9 cellular contexts compared by ENCODE assay signal in genomic region chr4:24582235-24582863, GRCh38. TPM values are rescaled to one million over a fixed set of nuclear protein-coding genes. Genes with fewer than 3 reads are reported as not detected.
DNase-seq lines count a peak whose midpoint lies in the region; ATAC-seq lines count a peak whose summit lies in the region.
"Had no signal": no experiment of that assay in that cellular context is flagged by ENCODE, and none has a peak within 500 bp of the region (broad histone marks: within the 10 kb centered on the region; RNA-seq: fewer than 3 reads in every experiment).

No MANE protein-coding gene starts in this region.

- H3K4me1 ChIP-seq in iPS DF 6.9 (ENCODE audit: control insufficient read depth, insufficient read depth, low read length) (peaks cover 2% of the 10 kb centered on the region; the same call in 1 of the 2 replicates), subcutaneous abdominal adipose tissue (ENCODE audit: control insufficient read depth in 5 of 5, insufficient read depth in 5 of 5, low read length in 5 of 5) (peaks cover 2 to 38% (median 30%) of the 10 kb centered on the region in 5 donors)

- H3K4me1 Mint-ChIP-seq in T-helper 1 cell treated with Interleukin-12 subunit alpha and Interleukin-12 subunit beta and Interleukin-4 antibody, amounts not matched to agents 30 μg/mL and 1 μg/mL, for 36 hours (ENCODE audit: low read depth): peaks cover 40% of the 10 kb centered on the region
- peaks cover 37% of the 10 kb centered on the region for H3K4me1 Mint-ChIP-seq in activated T-helper 17 cell treated with anti-CD3 and anti-CD28 coated beads, Interleukin-2, amount 50 U/mL, for 72 hours

- no peaks in the 10 kb centered on the region for H3K27me3 Mint-ChIP-seq in T-helper 1 cell treated with Interleukin-12 subunit alpha and Interleukin-12 subunit beta and Interleukin-4 antibody, amounts not matched to agents 30 μg/mL and 1 μg/mL, for 36 hours (ENCODE audit: low read depth)
- no peaks in the 10 kb centered on the region for H3K27me3 Mint-ChIP-seq in activated T-helper 17 cell treated with anti-CD3 and anti-CD28 coated beads, Interleukin-2, amount 50 U/mL, for 72 hours

- H3K27ac Mint-ChIP-seq in T-helper 1 cell treated with Interleukin-12 subunit alpha and Interleukin-12 subunit beta and Interleukin-4 antibody, amounts not matched to agents 30 μg/mL and 1 μg/mL, for 36 hours: peak overlapping the region; percentile 98
- peak overlapping the region; percentile 93 for H3K27ac Mint-ChIP-seq in activated T-helper 17 cell treated with anti-CD3 and anti-CD28 coated beads, Interleukin-2, amount 50 U/mL, for 72 hours

- H3K4me3 Mint-ChIP-seq in T-helper 1 cell treated with Interleukin-12 subunit alpha and Interleukin-12 subunit beta and Interleukin-4 antibody, amounts not matched to agents 30 μg/mL and 1 μg/mL, for 36 hours: peak overlapping the region; percentile 100
- H3K4me3 Mint-ChIP-seq in activated T-helper 17 cell treated with anti-CD3 and anti-CD28 coated beads, Interleukin-2, amount 50 U/mL, for 72 hours: peak overlapping the region; percentile 89

- H3K36me3 ChIP-seq in iPS DF 6.9 (ENCODE audit: control insufficient read depth, insufficient read depth, low read length): no peaks in the 10 kb centered on the region
- peaks cover 0 to 2% (median 0%) of the 10 kb centered on the region in 5 donors for H3K36me3 ChIP-seq in subcutaneous abdominal adipose tissue (ENCODE audit: control insufficient read depth in 5 of 5, insufficient read depth in 5 of 5, low read length in 5 of 5)

- no peak overlapping the region for H3K27ac ChIP-seq in iPS DF 6.9 (ENCODE audit: low read length)
- H3K27ac ChIP-seq in subcutaneous abdominal adipose tissue (ENCODE audit: low read depth, low read length): peak overlapping the region; percentile 99

- no peak for ATAC-seq in activated T-helper 17 cell treated with anti-CD3 and anti-CD28 coated beads, Interleukin-2, amount 50 U/mL, for 72 hours (replicated peaks)
- ATAC-seq in HG03469 (IDR thresholded peaks at IDR 0.05; ENCODE audit: unreplicated experiment): no peak
- no peak for ATAC-seq in HG03520 (IDR thresholded peaks at IDR 0.05; ENCODE audit: unreplicated experiment)

- H3K4me3 ChIP-seq in iPS DF 6.9 (ENCODE audit: low read length): peak overlapping the region; percentile 43; the same call in 1 of the 2 replicates
- peak overlapping the region; percentile 91 to 99 (median 96) for H3K4me3 ChIP-seq in subcutaneous abdominal adipose tissue (ENCODE audit: low read depth in 1 of 5, low read length in 5 of 5)

- H3K9me3 ChIP-seq in iPS DF 6.9 (ENCODE audit: control insufficient read depth, insufficient read depth, low read length): no peaks in the 10 kb centered on the region
- no peaks in the 10 kb centered on the region for H3K9me3 ChIP-seq in subcutaneous abdominal adipose tissue (ENCODE audit: control insufficient read depth in 5 of 5, low read length in 5 of 5)

- H3K27me3 ChIP-seq in iPS DF 6.9 (ENCODE audit: control insufficient read depth, insufficient read depth, low read length) (no peaks in the 10 kb centered on the region), subcutaneous abdominal adipose tissue (ENCODE audit: control insufficient read depth in 5 of 5, insufficient read depth in 4 of 5, low read length in 5 of 5) (no peaks in the 10 kb centered on the region)

- WGBS in iPS DF 6.9 (ENCODE audit: insufficient coverage, insufficient read length): no CpG with 5 or more reads among the region's 6 CpGs

- H3K9ac ChIP-seq in subcutaneous abdominal adipose tissue (ENCODE audit: low read length in 5 of 5): peak overlapping the region in 3 of 5 donors; percentile 35 to 100 (median 98)

- H3K9me3 Mint-ChIP-seq in T-helper 1 cell treated with Interleukin-12 subunit alpha and Interleukin-12 subunit beta and Interleukin-4 antibody, amounts not matched to agents 30 μg/mL and 1 μg/mL, for 36 hours: no peaks in the 10 kb centered on the region
- no peaks in the 10 kb centered on the region for H3K9me3 Mint-ChIP-seq in activated T-helper 17 cell treated with anti-CD3 and anti-CD28 coated beads, Interleukin-2, amount 50 U/mL, for 72 hours

- H3K36me3 Mint-ChIP-seq in T-helper 1 cell treated with Interleukin-12 subunit alpha and Interleukin-12 subunit beta and Interleukin-4 antibody, amounts not matched to agents 30 μg/mL and 1 μg/mL, for 36 hours (ENCODE audit: low read depth): peaks cover 27% of the 10 kb centered on the region
- peaks cover 69% of the 10 kb centered on the region for H3K36me3 Mint-ChIP-seq in activated T-helper 17 cell treated with anti-CD3 and anti-CD28 coated beads, Interleukin-2, amount 50 U/mL, for 72 hours (ENCODE audit: low read depth)

- no peak for DNase-seq in T-helper 1 cell
- DNase-seq in iPS DF 6.9 (ENCODE audit: low read depth, low spot score): no peak
- DNase-seq in CD1c-positive myeloid dendritic cell (ENCODE audit: extremely low spot score): no peak
- DNase-seq: MV-4-11 had no signal

RNA-seq across cellular contexts. Expression of gene DHX15, which starts 2.0 kb away (rescaled TPM):
- 100 to 1,000 TPM; 190 to 226 TPM for total RNA-seq in activated T-helper 17 cell treated with anti-CD3 and anti-CD28 coated beads, Interleukin-2, amount 50 U/mL, for 72 hours
